Comparison of ENCODE assay signal across 31 cellular contexts in the genomic region with DNA sequence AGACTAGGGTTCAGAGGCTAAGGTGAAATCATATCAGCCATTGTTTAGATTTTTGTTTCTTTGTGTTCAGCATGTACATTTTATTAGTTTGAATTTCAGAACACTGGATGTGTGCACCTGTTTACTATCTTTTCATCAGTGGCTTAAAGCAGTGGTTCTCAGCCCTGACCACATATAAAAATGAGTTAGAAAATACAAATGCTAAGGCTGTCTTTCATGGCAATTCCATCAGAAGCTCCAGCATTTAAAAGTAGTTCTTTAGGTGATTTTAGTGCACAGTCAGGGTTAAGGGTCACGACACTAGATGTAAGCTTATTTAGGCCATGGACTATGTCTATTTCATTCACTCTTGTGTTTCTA.
"Had no signal": no experiment of that assay in that cellular context is flagged by ENCODE, and none has a peak within 500 bp of the region (broad histone marks: within the 10 kb centered on the region; RNA-seq: fewer than 3 reads in every experiment).

No MANE protein-coding gene starts in this region.

- H3K4me2 ChIP-seq: PC-9 had no signal

- FAIRE-seq: RCC 7860, TTC549 had no signal

- H2AFZ ChIP-seq: PC-9 had no signal

- H3K9me3 ChIP-seq: adrenal gland had no signal

- H3K27ac Mint-ChIP-seq: activated CD4-positive, alpha-beta T cell treated with anti-CD3 and anti-CD28 coated beads for 36 hours; activated CD4-positive, alpha-beta T cell treated with anti-CD3 and anti-CD28 coated beads, Interleukin-2, amount 10 ng/mL, durations not matched to agents 7 days and 5 days; activated CD8-positive, alpha-beta memory T cell treated with anti-CD3 and anti-CD28 coated beads, Interleukin-2, amount 10 ng/mL, durations not matched to agents 7 days and 5 days; activated naive CD4-positive, alpha-beta T cell treated with anti-CD3 and anti-CD28 coated beads, Interleukin-2, amount 50 U/mL, for 24 hours; brain; WTC11 had no signal

- H3K36me3 ChIP-seq: adrenal gland had no signal

- H3K27me3 Mint-ChIP-seq: activated CD4-positive, alpha-beta T cell treated with anti-CD3 and anti-CD28 coated beads for 36 hours; activated CD8-positive, alpha-beta memory T cell treated with anti-CD3 and anti-CD28 coated beads, Interleukin-2, amount 10 ng/mL, durations not matched to agents 7 days and 5 days; brain had no signal

- H3K9me3 Mint-ChIP-seq: activated CD4-positive, alpha-beta T cell treated with anti-CD3 and anti-CD28 coated beads, Interleukin-2, amount 10 ng/mL, durations not matched to agents 7 days and 5 days; activated naive CD4-positive, alpha-beta T cell treated with anti-CD3 and anti-CD28 coated beads, Interleukin-2, amount 50 U/mL, for 24 hours had no signal

- H3K36me3 Mint-ChIP-seq: activated naive CD4-positive, alpha-beta T cell treated with anti-CD3 and anti-CD28 coated beads, Interleukin-2, amount 50 U/mL, for 24 hours; brain; WTC11 had no signal

- H3K4me3 Mint-ChIP-seq: activated CD4-positive, alpha-beta T cell treated with anti-CD3 and anti-CD28 coated beads for 36 hours; activated CD4-positive, alpha-beta T cell treated with anti-CD3 and anti-CD28 coated beads, Interleukin-2, amount 10 ng/mL, durations not matched to agents 7 days and 5 days; activated CD8-positive, alpha-beta memory T cell treated with anti-CD3 and anti-CD28 coated beads, Interleukin-2, amount 10 ng/mL, durations not matched to agents 7 days and 5 days; activated naive CD4-positive, alpha-beta T cell treated with anti-CD3 and anti-CD28 coated beads, Interleukin-2, amount 50 U/mL, for 24 hours; brain; WTC11 had no signal

- H3K27ac ChIP-seq: adrenal gland, PC-9, RWPE1 had no signal

- DNase-seq: activated CD4-positive, alpha-beta T cell treated with anti-CD3 and anti-CD28 coated beads for 36 hours; activated CD4-positive, alpha-beta T cell treated with anti-CD3 and anti-CD28 coated beads, Interleukin-2, amount 10 ng/mL, durations not matched to agents 7 days and 5 days; activated CD4-positive, alpha-beta T cell treated with anti-CD3 and anti-CD28 coated beads, Interleukin-2, amount 50 U/mL, for 48 hours; activated CD8-positive, alpha-beta memory T cell treated with anti-CD3 and anti-CD28 coated beads for 24 hours; activated CD8-positive, alpha-beta memory T cell treated with anti-CD3 and anti-CD28 coated beads, Interleukin-2, amount 10 ng/mL, durations not matched to agents 7 days and 5 days; activated CD8-positive, alpha-beta memory T cell treated with anti-CD3 and anti-CD28 coated beads, Interleukin-2, amount 50 U/mL, for 48 hours; activated effector memory CD4-positive, alpha-beta T cell treated with anti-CD3 and anti-CD28 coated beads, Interleukin-2, amount 50 U/mL, for 16 hours; activated naive CD4-positive, alpha-beta T cell; activated T-cell treated with anti-CD3 and anti-CD28 coated beads, Interleukin-2, amount 50 U/mL, for 48 hours; adrenal gland; cerebellar nuclear complex; Kasumi-1; KBM-7; MM.1S; MV-4-11; NCI-H1092; NCI-H1436 treated with DMSO at 0.1 percent for 48 hours; NCI-H2107; NCI-H510A; PC-9; SIG-M5; SW 1271; T1000 had no signal

- ATAC-seq: activated CD4-positive, alpha-beta T cell treated with anti-CD3 and anti-CD28 coated beads for 36 hours; activated CD4-positive, CD25-positive, alpha-beta regulatory T cell treated with anti-CD3 and anti-CD28 coated beads, Interleukin-2, amount 50 U/mL, for 24 hours; activated CD8-positive, alpha-beta memory T cell treated with anti-CD3 and anti-CD28 coated beads, Interleukin-2, amount 10 ng/mL, durations not matched to agents 7 days and 5 days; Right ventricle myocardium inferior; WTC11 had no signal

- H3K4me1 ChIP-seq: adrenal gland had no signal

- H3K4me3 ChIP-seq: adrenal gland, PC-9 had no signal

- H3K4me1 Mint-ChIP-seq: WTC11 had no signal

- H3K27me3 ChIP-seq: adrenal gland had no signal
